Comparison of ENCODE assay signal across 20 cellular contexts in the genomic region with DNA sequence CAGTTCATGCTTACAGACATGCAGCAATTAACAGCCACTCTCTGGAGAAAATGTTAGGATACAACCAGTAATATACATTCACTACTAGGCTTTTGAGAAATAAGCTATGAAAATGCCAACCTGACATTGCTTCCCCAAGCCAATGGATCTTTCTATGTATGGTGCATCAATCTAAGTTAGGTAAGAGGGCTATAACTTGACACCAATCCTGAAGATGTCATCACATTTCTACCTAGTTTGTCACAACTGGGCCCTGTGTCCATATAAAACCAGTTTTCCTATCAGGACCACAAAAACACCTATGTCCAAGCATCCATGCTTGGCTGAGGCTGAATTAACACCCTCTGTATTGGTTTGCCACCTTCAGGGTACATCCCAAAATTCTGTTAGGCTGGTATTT. TPM values are rescaled to one million over a fixed set of nuclear protein-coding genes. Genes with fewer than 3 reads are reported as not detected.
DNase-seq lines count a peak whose midpoint lies in the region; ATAC-seq and TF ChIP-seq lines count a peak whose summit lies in the region.
"Had no signal": no experiment of that assay in that cellular context is flagged by ENCODE, and none has a peak within 500 bp of the region (broad histone marks: within the 10 kb centered on the region; RNA-seq: fewer than 3 reads in every experiment).

No MANE protein-coding gene starts in this region.

- CTCF ChIA-PET in CD8-positive, alpha-beta T cell (lab: Charles Lee): interaction anchor here (0.9 to 1.4 kb wide), 3 partner anchors 12 to 1025 kb away, joined by 3 read pairs; partner anchors contain the start of gene USP4
- CTCF ChIA-PET in CD8-positive, alpha-beta memory T cell (lab: Charles Lee): no interaction called here

- ATAC-seq in CD8-positive, alpha-beta T cell: no peak
- ATAC-seq: GM23338 had no signal

- peaks cover 70% of the 10 kb centered on the region for H3K36me3 Mint-ChIP-seq in CD8-positive, alpha-beta T cell
- H3K36me3 Mint-ChIP-seq in CD8-positive, alpha-beta memory T cell: peaks cover 8 to 71% (median 18%) of the 10 kb centered on the region in 3 donors
- peaks cover 32% of the 10 kb centered on the region for H3K36me3 Mint-ChIP-seq in chondrocyte (ENCODE audit: low read depth)

- intact Hi-C loops in CD8-positive, alpha-beta T cell (cut with DNase I, micrococcal nuclease): no loop called here

- peaks cover 20% of the 10 kb centered on the region for H3K4me1 Mint-ChIP-seq in CD8-positive, alpha-beta T cell (ENCODE audit: low read depth)
- H3K4me1 Mint-ChIP-seq in CD8-positive, alpha-beta memory T cell: peaks cover 17 to 55% (median 44%) of the 10 kb centered on the region in 3 donors
- H3K4me1 Mint-ChIP-seq in chondrocyte (ENCODE audit: low read depth): peaks cover 20% of the 10 kb centered on the region
- H3K4me1 Mint-ChIP-seq: GM23338 had no signal

- H3K4me1 ChIP-seq in CD8-positive, alpha-beta T cell (ENCODE audit: insufficient read depth, low read length): no peaks in the 10 kb centered on the region
- no peaks in the 10 kb centered on the region for H3K4me1 ChIP-seq in CD8-positive, alpha-beta memory T cell (ENCODE audit: insufficient read depth, low read length)
- peaks cover 6% of the 10 kb centered on the region in 2 experiments for H3K4me1 ChIP-seq in neutrophil (ENCODE audit: control insufficient read depth in 1 of 2, insufficient read depth in 1 of 2, low read depth in 1 of 2, low read length in 1 of 2)
- H3K4me1 ChIP-seq: HAP-1, Peyer's patch had no signal

- no peak for DNase-seq in CD8-positive, alpha-beta T cell
- DNase-seq in CD8-positive, alpha-beta memory T cell: no peak
- DNase-seq in chondrocyte (ENCODE audit: low spot score) (no peak), SK-N-DZ (ENCODE audit: low spot score) (no peak), activated gamma-delta T cell (lab: John Stamatoyannopoulos, UW) (no peak), activated gamma-delta T cell treated with Interleukin-2 at 50 U/mL for 16 hours (no peak)
- DNase-seq: ACHN; CD4-positive, alpha-beta memory T cell; KBM-7; NCI-H1092; NCI-H1436 treated with DMSO at 0.1 percent for 48 hours; NCI-H2029; NCI-H345; NCI-H524 treated with DMSO at 0.1 percent for 48 hours; NCI-H82; Peyer's patch had no signal

- peak overlapping the region; percentile 14 for H3K27ac Mint-ChIP-seq in CD8-positive, alpha-beta T cell
- H3K27ac Mint-ChIP-seq in CD8-positive, alpha-beta memory T cell: peak overlapping the region in 5 of 8 donors; percentile 32 to 77 (median 33)
- H3K27ac Mint-ChIP-seq in chondrocyte (ENCODE audit: unreplicated experiment): peak overlapping the region; percentile 68
- H3K27ac Mint-ChIP-seq: GM23338 had no signal

- no peak for TF ChIP-seq CTCF in CD8-positive, alpha-beta T cell (IDR thresholded peaks at IDR 0.05)
- no peak for TF ChIP-seq CTCF in chondrocyte (IDR thresholded peaks at IDR 0.05)
- no peak for TF ChIP-seq CTCF in neutrophil (IDR thresholded peaks at IDR 0.05)

- H3K4me3 Mint-ChIP-seq in CD8-positive, alpha-beta T cell: no peak overlapping the region
- no peak overlapping the region for H3K4me3 Mint-ChIP-seq in CD8-positive, alpha-beta memory T cell
- no peak overlapping the region for H3K4me3 Mint-ChIP-seq in chondrocyte (ENCODE audit: unreplicated experiment)
- H3K4me3 Mint-ChIP-seq: CD4-positive, alpha-beta memory T cell; GM23338 had no signal

- POLR2A ChIA-PET in CD8-positive, alpha-beta T cell (lab: Charles Lee): no interaction called here
- POLR2A ChIA-PET in CD8-positive, alpha-beta memory T cell (lab: Charles Lee): no interaction called here

- H3K9me3 ChIP-seq in CD8-positive, alpha-beta T cell (ENCODE audit: low read length): no peaks in the 10 kb centered on the region
- no peaks in the 10 kb centered on the region for H3K9me3 ChIP-seq in CD8-positive, alpha-beta memory T cell (ENCODE audit: low read length)
- no peaks in the 10 kb centered on the region for H3K9me3 ChIP-seq in neutrophil
- H3K9me3 ChIP-seq: HAP-1, Peyer's patch had no signal

- no peak overlapping the region for H3K27ac ChIP-seq in CD8-positive, alpha-beta T cell (ENCODE audit: low read depth, low read length)
- no peak overlapping the region for H3K27ac ChIP-seq in CD8-positive, alpha-beta memory T cell (ENCODE audit: low read depth, low read length)
- peak overlapping the region; percentile 41 for H3K27ac ChIP-seq in neutrophil
- H3K27ac ChIP-seq: BLaER1, Peyer's patch had no signal

- H3K4me3 ChIP-seq in CD8-positive, alpha-beta T cell (ENCODE audit: low read depth, low read length): no peak overlapping the region
- H3K4me3 ChIP-seq in CD8-positive, alpha-beta memory T cell (ENCODE audit: low read length): no peak overlapping the region
- H3K4me3 ChIP-seq in neutrophil (ENCODE audit: low read depth in 1 of 2, low read length in 1 of 2): no peak overlapping the region
- H3K4me3 ChIP-seq: BLaER1, GM23338, HAP-1, Peyer's patch had no signal

- peaks cover 35% of the 10 kb centered on the region for H3K36me3 ChIP-seq in CD8-positive, alpha-beta T cell (ENCODE audit: insufficient read depth, low read length)
- peaks cover 36% of the 10 kb centered on the region for H3K36me3 ChIP-seq in CD8-positive, alpha-beta memory T cell (ENCODE audit: insufficient read depth, low read length)
- peaks cover 71% of the 10 kb centered on the region for H3K36me3 ChIP-seq in neutrophil

- H3K27me3 ChIP-seq in CD8-positive, alpha-beta T cell (ENCODE audit: insufficient read depth, low read length): no peaks in the 10 kb centered on the region
- no peaks in the 10 kb centered on the region for H3K27me3 ChIP-seq in CD8-positive, alpha-beta memory T cell (ENCODE audit: insufficient read depth, low read length, poor library complexity, severe bottlenecking)
- no peaks in the 10 kb centered on the region for H3K27me3 ChIP-seq in neutrophil
- H3K27me3 ChIP-seq: BLaER1, Peyer's patch had no signal

- no peaks in the 10 kb centered on the region for H3K9me3 Mint-ChIP-seq in CD8-positive, alpha-beta T cell
- no peaks in the 10 kb centered on the region for H3K9me3 Mint-ChIP-seq in CD8-positive, alpha-beta memory T cell
- no peaks in the 10 kb centered on the region for H3K9me3 Mint-ChIP-seq in chondrocyte (ENCODE audit: low read depth)
- H3K9me3 Mint-ChIP-seq: CD4-positive, alpha-beta memory T cell; GM23338 had no signal

- no peaks in the 10 kb centered on the region for H3K27me3 Mint-ChIP-seq in CD8-positive, alpha-beta T cell (ENCODE audit: low read depth)
- no peaks in the 10 kb centered on the region for H3K27me3 Mint-ChIP-seq in CD8-positive, alpha-beta memory T cell
- H3K27me3 Mint-ChIP-seq in chondrocyte (ENCODE audit: low read depth): no peaks in the 10 kb centered on the region
- H3K27me3 Mint-ChIP-seq: CD4-positive, alpha-beta memory T cell had no signal

RNA-seq across cellular contexts. Expression of gene GPX1, which starts 13.8 kb away (rescaled TPM):
- 10 to 100 TPM; 24.4 to 27.8 TPM for total RNA-seq in CD8-positive, alpha-beta T cell
- 100 to 1,000 TPM; 223 to 231 TPM for total RNA-seq in CD8-positive, alpha-beta memory T cell
- polyA plus RNA-seq in CD8-positive, alpha-beta memory T cell: 140 TPM
- 87.9 to 92.6 TPM (median 91.3 TPM) in 3 replicates for total RNA-seq in chondrocyte
- 103 and 122 TPM in 2 replicates for polyA plus RNA-seq in SK-N-DZ (2014; cell fraction: cytosol; rRNA removed)
- polyA plus RNA-seq in SK-N-DZ (2014; cell fraction: nucleus; rRNA removed): 56.1 and 66.9 TPM in 2 replicates

RNA-seq across cellular contexts. Expression of gene USP4, which starts 32.1 kb away (rescaled TPM):
- total RNA-seq in CD8-positive, alpha-beta T cell: 10 to 100 TPM; 78.0 to 92.4 TPM
- 10 to 100 TPM; 72.6 to 73.0 TPM for total RNA-seq in CD8-positive, alpha-beta memory T cell
- polyA plus RNA-seq in CD8-positive, alpha-beta memory T cell: 69.9 TPM
- total RNA-seq in chondrocyte: 31.6 to 41.0 TPM (median 31.9 TPM) in 3 replicates
- 10.6 and 13.6 TPM in 2 replicates for polyA plus RNA-seq in SK-N-DZ (2014; cell fraction: cytosol; rRNA removed)
- polyA plus RNA-seq in SK-N-DZ (2014; cell fraction: nucleus; rRNA removed): 12.6 and 24.1 TPM in 2 replicates

RNA-seq across cellular contexts. Expression of gene RHOA, which starts 39.8 kb away (rescaled TPM):
- total RNA-seq in CD8-positive, alpha-beta T cell: 100 to 1,000 TPM; 271 to 294 TPM
- total RNA-seq in CD8-positive, alpha-beta memory T cell: 100 to 1,000 TPM; 478 to 506 TPM
- 678 TPM for polyA plus RNA-seq in CD8-positive, alpha-beta memory T cell
- 625 to 643 TPM (median 626 TPM) in 3 replicates for total RNA-seq in chondrocyte
- 289 and 303 TPM in 2 replicates for polyA plus RNA-seq in SK-N-DZ (2014; cell fraction: cytosol; rRNA removed)
- 135 and 139 TPM in 2 replicates for polyA plus RNA-seq in SK-N-DZ (2014; cell fraction: nucleus; rRNA removed)

RNA-seq across cellular contexts. Expression of gene TCTA, which starts 40.3 kb away (rescaled TPM):
- 10 to 100 TPM; 19.8 to 21.1 TPM for total RNA-seq in CD8-positive, alpha-beta T cell
- total RNA-seq in CD8-positive, alpha-beta memory T cell: 10 to 100 TPM; 21.3 to 23.2 TPM
- polyA plus RNA-seq in CD8-positive, alpha-beta memory T cell: 38.4 TPM
- total RNA-seq in chondrocyte: 22.5 to 54.8 TPM (median 23.4 TPM) in 3 replicates
- polyA plus RNA-seq in SK-N-DZ (2014; cell fraction: cytosol; rRNA removed): 13.0 and 15.2 TPM in 2 replicates
- polyA plus RNA-seq in SK-N-DZ (2014; cell fraction: nucleus; rRNA removed): 1.9 and 5.5 TPM in 2 replicates

RNA-seq across cellular contexts. Expression of gene AMT, which starts 50.3 kb away (rescaled TPM):
- 1 to 10 TPM; 8.4 to 9.4 TPM for total RNA-seq in CD8-positive, alpha-beta T cell
- total RNA-seq in CD8-positive, alpha-beta memory T cell: 1 to 10 TPM; 1.3 to 1.6 TPM
- 0.62 TPM for polyA plus RNA-seq in CD8-positive, alpha-beta memory T cell
- total RNA-seq in chondrocyte: 4.8 to 6.1 TPM (median 6.0 TPM) in 3 replicates
- 25.3 and 29.1 TPM in 2 replicates for polyA plus RNA-seq in SK-N-DZ (2014; cell fraction: cytosol; rRNA removed)
- polyA plus RNA-seq in SK-N-DZ (2014; cell fraction: nucleus; rRNA removed): 46.0 and 58.1 TPM in 2 replicates

Comparison
In these comparisons a context has a peak if more than half of its experiments do, and no peak if none do; other contexts are left out.
1. H3K27ac Mint-ChIP-seq: peak in every context shown above with its lines; median percentile 68 in chondrocyte; 33 in CD8-positive, alpha-beta memory T cell; 14 in CD8-positive, alpha-beta T cell.